In the genomic region with DNA sequence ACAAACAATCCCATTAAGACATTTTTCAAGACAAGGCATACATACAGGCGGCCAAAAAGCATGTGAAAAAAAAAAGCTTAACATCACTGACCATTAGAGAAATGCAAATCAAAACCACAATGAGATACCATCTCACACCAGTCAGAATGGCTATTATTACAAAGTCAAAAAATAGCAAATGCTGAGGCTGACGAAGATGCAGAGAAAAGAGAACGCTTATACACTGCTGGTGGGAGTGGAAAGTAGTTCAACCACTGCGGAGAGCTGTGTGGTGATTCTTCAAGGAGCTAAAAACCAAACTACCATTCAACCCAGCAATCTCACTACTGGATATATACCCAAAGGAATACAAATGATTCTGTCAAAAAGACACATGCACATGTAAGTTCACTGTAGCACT, we compare ENCODE assay signal across 20 cellular contexts.
"Had no signal": no experiment of that assay in that cellular context is flagged by ENCODE, and none has a peak within 500 bp of the region (broad histone marks: within the 10 kb centered on the region; RNA-seq: fewer than 3 reads in every experiment).

No MANE protein-coding gene starts in this region.

- ATAC-seq: Panc1, PC-3, SK-N-SH treated with all-trans-retinoic acid at 6 μM for 48 hours had no signal

- H3K27ac ChIP-seq: HL-60, RWPE1 had no signal

- DNase-seq: KBM-7, NCI-H1092, NCI-H1105 treated with DMSO at 0.1 percent for 48 hours, NCI-H1417 treated with DMSO at 0.1 percent for 48 hours, NCI-H146, NCI-H1694 treated with DMSO at 0.1 percent for 48 hours, NCI-H1930, NCI-H2081, NCI-H2107, NCI-H2227 treated with DMSO at 0.1 percent for 48 hours, NCI-H524, NCI-H526 treated with DMSO at 0.1 percent for 48 hours, NCI-H748 treated with DMSO at 0.1 percent for 48 hours, PC-3, SHP77, T-helper 1 cell had no signal
